ENCODE assay signal across 24 cellular contexts in the genomic region with DNA sequence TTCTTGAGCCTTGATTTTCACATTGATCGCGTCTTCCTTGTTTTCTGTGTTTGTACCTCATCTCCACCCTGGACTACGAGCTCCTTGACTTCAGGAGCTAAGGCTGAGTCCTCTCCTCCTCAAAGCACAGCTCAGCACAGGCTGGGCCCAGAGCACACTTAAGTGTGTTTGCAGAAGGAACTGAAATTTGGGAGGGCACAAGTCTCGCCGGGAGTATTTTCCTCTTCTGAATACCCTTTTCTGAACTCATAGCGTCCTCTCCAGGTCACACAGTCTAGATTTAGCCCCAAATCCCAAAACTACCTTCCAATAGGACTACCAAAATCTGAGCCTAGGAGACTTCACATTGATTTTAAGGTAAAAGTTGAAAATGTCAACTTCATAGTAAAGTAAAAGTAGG.
"Had no signal": no experiment of that assay in that cellular context is flagged by ENCODE, and none has a peak within 500 bp of the region (broad histone marks: within the 10 kb centered on the region; RNA-seq: fewer than 3 reads in every experiment).

No MANE protein-coding gene starts in this region.

- H3K27ac Mint-ChIP-seq: activated CD4-positive, alpha-beta memory T cell treated with anti-CD3 and anti-CD28 coated beads, Interleukin-2, amount 10 ng/mL, durations not matched to agents 7 days and 5 days; activated CD8-positive, alpha-beta memory T cell treated with anti-CD3 and anti-CD28 coated beads, Interleukin-2, amount 10 ng/mL, durations not matched to agents 7 days and 5 days; activated naive CD8-positive, alpha-beta T cell treated with anti-CD3 and anti-CD28 coated beads for 36 hours; activated T-helper 17 cell treated with anti-CD3 and anti-CD28 coated beads, Interleukin-2, amount 50 U/mL, for 72 hours; nephron; stimulated activated naive CD8-positive, alpha-beta T cell treated with anti-CD3 and anti-CD28 coated beads, Interleukin-15, amount 100 ng/mL, for 72 hours; T-helper 2 cell treated with Interferon-gamma antibody and Interleukin-4, amounts not matched to agents 5 μg/mL and 100 μg/mL, for 36 hours; type B pancreatic cell had no signal

- H3K4me1 Mint-ChIP-seq: activated naive CD8-positive, alpha-beta T cell treated with anti-CD3 and anti-CD28 coated beads for 36 hours; activated T-helper 17 cell treated with anti-CD3 and anti-CD28 coated beads, Interleukin-2, amount 50 U/mL, for 72 hours; central memory CD8-positive, alpha-beta T cell; nephron; stimulated activated naive CD8-positive, alpha-beta T cell treated with anti-CD3 and anti-CD28 coated beads, Interleukin-15, amount 100 ng/mL, for 72 hours had no signal

- H3K27ac ChIP-seq: hepatocyte, prostate gland had no signal

- H2AFZ ChIP-seq: hepatocyte had no signal

- H3K4me1 ChIP-seq: prostate gland had no signal

- H3K27me3 ChIP-seq: hepatocyte had no signal

- H3K4me3 Mint-ChIP-seq: activated CD4-positive, alpha-beta memory T cell treated with anti-CD3 and anti-CD28 coated beads, Interleukin-2, amount 10 ng/mL, durations not matched to agents 7 days and 5 days; activated CD8-positive, alpha-beta memory T cell treated with anti-CD3 and anti-CD28 coated beads, Interleukin-2, amount 10 ng/mL, durations not matched to agents 7 days and 5 days; activated naive CD8-positive, alpha-beta T cell treated with anti-CD3 and anti-CD28 coated beads for 36 hours; activated T-helper 17 cell treated with anti-CD3 and anti-CD28 coated beads, Interleukin-2, amount 50 U/mL, for 72 hours; central memory CD8-positive, alpha-beta T cell; nephron; stimulated activated naive CD8-positive, alpha-beta T cell treated with anti-CD3 and anti-CD28 coated beads, Interleukin-15, amount 100 ng/mL, for 72 hours; T-helper 2 cell treated with Interferon-gamma antibody and Interleukin-4, amounts not matched to agents 5 μg/mL and 100 μg/mL, for 36 hours; type B pancreatic cell had no signal

- H3K9me3 ChIP-seq: prostate gland had no signal

- H3K9me3 Mint-ChIP-seq: activated T-helper 17 cell treated with anti-CD3 and anti-CD28 coated beads, Interleukin-2, amount 50 U/mL, for 72 hours; central memory CD8-positive, alpha-beta T cell; type B pancreatic cell had no signal

- DNase-seq: activated CD4-positive, alpha-beta memory T cell treated with anti-CD3 and anti-CD28 coated beads, Interleukin-2, amount 10 ng/mL, durations not matched to agents 7 days and 5 days; activated CD4-positive, alpha-beta T cell treated with anti-CD3 and anti-CD28 coated beads for 48 hours; activated CD4-positive, CD25-positive, alpha-beta regulatory T cell; activated CD8-positive, alpha-beta memory T cell treated with anti-CD3 and anti-CD28 coated beads, Interleukin-2, amount 10 ng/mL, durations not matched to agents 7 days and 5 days; activated naive CD4-positive, alpha-beta T cell; activated naive CD8-positive, alpha-beta T cell treated with anti-CD3 and anti-CD28 coated beads for 36 hours; cortex of kidney; effector CD8-positive, alpha-beta T cell; islet precursor cell; left colon; midbrain; occipital lobe; stimulated activated CD4-positive, alpha-beta T cell treated with anti-CD3 and anti-CD28 coated beads, Interleukin-4, amount 100 ng/mL, for 1 hour; stimulated activated naive CD8-positive, alpha-beta T cell treated with anti-CD3 and anti-CD28 coated beads, Interleukin-15, amount 100 ng/mL, for 72 hours had no signal

- ATAC-seq: activated CD8-positive, alpha-beta memory T cell treated with anti-CD3 and anti-CD28 coated beads, Interleukin-2, amount 10 ng/mL, durations not matched to agents 7 days and 5 days; activated T-helper 17 cell treated with anti-CD3 and anti-CD28 coated beads, Interleukin-2, amount 50 U/mL, for 72 hours; esophagus mucosa; left colon; right cardiac atrium; stimulated activated naive CD8-positive, alpha-beta T cell treated with anti-CD3 and anti-CD28 coated beads, Interleukin-15, amount 100 ng/mL, for 72 hours had no signal

- H3K4me2 ChIP-seq: hepatocyte, smooth muscle cell had no signal

- H3K79me2 ChIP-seq: hepatocyte had no signal

- H3K36me3 Mint-ChIP-seq: activated CD8-positive, alpha-beta memory T cell treated with anti-CD3 and anti-CD28 coated beads, Interleukin-2, amount 10 ng/mL, durations not matched to agents 7 days and 5 days; type B pancreatic cell had no signal
